ENCODE assay signal across 9 cellular contexts in genomic region chr10:97025613-97026242, GRCh38.
DNase-seq lines count a peak whose midpoint lies in the region; ATAC-seq, FAIRE-seq and TF ChIP-seq lines count a peak whose summit lies in the region.
"Had no signal": no experiment of that assay in that cellular context is flagged by ENCODE, and none has a peak within 500 bp of the region (broad histone marks: within the 10 kb centered on the region; RNA-seq: fewer than 3 reads in every experiment).

No MANE protein-coding gene starts in this region.

- TF ChIP-seq CTCF in D721Med (IDR thresholded peaks at IDR 0.05; ENCODE audit: insufficient read depth, missing control alignments) (peak; percentile 76), body of pancreas (IDR thresholded peaks at IDR 0.05) (peak; percentile 56 to 77 (median 73))

- intact Hi-C loops in body of pancreas (cut with DNase I): loop anchor here (5.0 to 10.0 kb wide), 2 partner anchors 258 to 381 kb away; no protein-coding TSS in a partner anchor

- 50 to 62% methylated on average over 9 of the region's 9 CpGs for WGBS in body of pancreas, 2 donors

- no peak overlapping the region for H3K4me3 ChIP-seq in body of pancreas
- H3K4me3 ChIP-seq: SK-N-MC had no signal

- no peaks in the 10 kb centered on the region for H3K27me3 ChIP-seq in body of pancreas

- no peak for TF ChIP-seq POLR2A in body of pancreas (IDR thresholded peaks at IDR 0.05)

- peak overlapping the region in 1 of 4 donors; percentile 22 for H3K27ac ChIP-seq in body of pancreas
- H3K27ac ChIP-seq: SK-N-MC had no signal

- DNase-seq in D721Med (ENCODE audit: insufficient read length, low spot score) (peak; percentile 55), HT-29 (ENCODE audit: low spot score) (peak; percentile 53), SW480 (ENCODE audit: low spot score) (peak; percentile 23), body of pancreas (peak; percentile 73 to 80 (median 76)), iPS-NIHi11 (ENCODE audit: low spot score) (peak; percentile 79)
- peak; percentile 65 for DNase-seq in stimulated activated CD4-positive, alpha-beta T cell treated with anti-CD3 and anti-CD28 coated beads, Interleukin-15, amount 100 ng/mL, for 24 hours

- H3K36me3 ChIP-seq in body of pancreas (replicated peaks in 1 of 2; ENCODE audit: insufficient read depth in 1 of 2, low read depth in 2 of 2): no peaks in the 10 kb centered on the region

- ATAC-seq in body of pancreas (peak; percentile 65), GM21619 (IDR thresholded peaks at IDR 0.05; ENCODE audit: unreplicated experiment) (no peak), GM19463 (IDR thresholded peaks at IDR 0.05; ENCODE audit: unreplicated experiment) (no peak)

- H3K4me1 ChIP-seq in body of pancreas: peaks cover 25% of the 10 kb centered on the region

- no peak for FAIRE-seq in D721Med (lab: Jason Lieb, UNC)

- no peaks in the 10 kb centered on the region for H3K9me3 ChIP-seq in body of pancreas

Comparison
In these comparisons a context has a peak if more than half of its experiments do, and no peak if none do; other contexts are left out.
1. DNase-seq: peak in every context shown above with its lines; median percentile 79 in iPS-NIHi11; 76 in body of pancreas; 65 in stimulated activated CD4-positive, alpha-beta T cell treated with anti-CD3 and anti-CD28 coated beads, Interleukin-15, amount 100 ng/mL, for 24 hours; 55 in D721Med; 53 in HT-29; 23 in SW480.